Comparison of ENCODE assay signal across 2 cellular contexts in genomic region chr2:62704654-62705006, GRCh38.
TF ChIP-seq lines count a peak whose summit lies in the region.

No MANE protein-coding gene starts in this region.

TF ChIP-seq in SK-N-SH, 30 proteins besides CTCF, POLR2A, EP300 and RAD21 (continued from another document):
- no peak for TF ChIP-seq CHD2 (IDR thresholded peaks at IDR 0.05; ENCODE audit: low read length, partially characterized antibody)

TF ChIP-seq in SK-N-SH treated with all-trans-retinoic acid at 6 μM for 48 hours, 23 proteins besides CTCF, POLR2A, EP300 and RAD21 (continued from another document):
- TF ChIP-seq, protein P1, sequence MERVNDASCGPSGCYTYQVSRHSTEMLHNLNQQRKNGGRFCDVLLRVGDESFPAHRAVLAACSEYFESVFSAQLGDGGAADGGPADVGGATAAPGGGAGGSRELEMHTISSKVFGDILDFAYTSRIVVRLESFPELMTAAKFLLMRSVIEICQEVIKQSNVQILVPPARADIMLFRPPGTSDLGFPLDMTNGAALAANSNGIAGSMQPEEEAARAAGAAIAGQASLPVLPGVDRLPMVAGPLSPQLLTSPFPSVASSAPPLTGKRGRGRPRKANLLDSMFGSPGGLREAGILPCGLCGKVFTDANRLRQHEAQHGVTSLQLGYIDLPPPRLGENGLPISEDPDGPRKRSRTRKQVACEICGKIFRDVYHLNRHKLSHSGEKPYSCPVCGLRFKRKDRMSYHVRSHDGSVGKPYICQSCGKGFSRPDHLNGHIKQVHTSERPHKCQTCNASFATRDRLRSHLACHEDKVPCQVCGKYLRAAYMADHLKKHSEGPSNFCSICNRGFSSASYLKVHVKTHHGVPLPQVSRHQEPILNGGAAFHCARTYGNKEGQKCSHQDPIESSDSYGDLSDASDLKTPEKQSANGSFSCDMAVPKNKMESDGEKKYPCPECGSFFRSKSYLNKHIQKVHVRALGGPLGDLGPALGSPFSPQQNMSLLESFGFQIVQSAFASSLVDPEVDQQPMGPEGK (CRISPR knock-in tag; IDR thresholded peaks at IDR 0.05; ENCODE audit: borderline replicate concordance) = no peak
TF ChIP-seq in SK-N-SH treated with all-trans-retinoic acid at 6 μM for 48 hours: peak in this region for 0.
